8 cellular contexts compared by ENCODE assay signal in the genomic region with DNA sequence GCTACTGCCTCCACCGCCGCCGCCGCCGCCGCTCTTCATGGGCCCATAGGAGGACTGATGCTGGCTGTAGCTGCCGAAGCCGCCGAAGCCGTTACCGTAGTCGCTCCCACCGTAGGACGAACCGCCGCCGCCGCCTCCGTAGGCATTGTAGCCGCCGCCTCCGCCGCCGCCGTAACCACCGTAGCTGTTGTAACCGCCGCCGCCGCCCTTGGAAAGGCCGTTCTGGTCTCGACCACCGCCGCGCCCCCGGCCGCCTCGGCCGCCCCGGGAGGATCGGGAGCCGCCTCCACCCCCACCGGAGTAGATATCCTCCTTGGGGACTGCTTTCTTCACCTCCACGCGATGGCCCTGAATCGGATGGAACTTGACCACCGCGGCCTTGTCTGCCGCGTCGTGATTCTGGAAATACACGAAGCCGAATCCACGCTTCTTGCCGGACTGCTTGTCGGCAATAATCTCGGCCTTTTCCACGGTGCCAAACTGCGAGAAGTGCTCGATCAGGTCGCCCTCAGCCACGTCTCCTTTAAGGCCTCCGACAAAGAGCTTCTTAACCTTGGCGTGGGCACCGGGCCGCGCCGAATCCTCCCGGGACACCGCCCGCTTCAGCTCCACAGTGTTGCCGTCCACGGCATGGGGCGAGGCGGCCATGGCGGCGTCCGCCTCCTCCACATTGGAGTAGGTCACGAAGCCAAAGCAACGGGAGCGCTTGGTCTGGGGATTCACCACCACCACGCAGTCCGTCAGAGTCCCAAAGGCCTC. TPM values are rescaled to one million over a fixed set of nuclear protein-coding genes. Genes with fewer than 3 reads are reported as not detected.
DNase-seq lines count a peak whose midpoint lies in the region; ATAC-seq and TF ChIP-seq lines count a peak whose summit lies in the region.

No MANE protein-coding gene starts in this region.

- peak overlapping the region; percentile 74 for H3K4me3 ChIP-seq in left lung

- H3K4me1 Mint-ChIP-seq in activated B cell treated with CpG ODN at 0.5 μM for 24 hours, result peaks cover 35% of the 10 kb centered on the region
- peaks cover 28% of the 10 kb centered on the region for H3K4me1 Mint-ChIP-seq in chondrocyte (ENCODE audit: low read depth)

- no peaks in the 10 kb centered on the region for H3K27me3 ChIP-seq in left lung

- TF ChIP-seq CTCF in activated B cell treated with CpG ODN at 0.5 μM for 24 hours (IDR thresholded peaks at IDR 0.05) (no peak), chondrocyte (IDR thresholded peaks at IDR 0.05) (no peak), left lung (IDR thresholded peaks at IDR 0.05) (no peak)

- POLR2A ChIA-PET in activated B cell treated with CpG ODN at 0.5 μM for 24 hours (lab: Charles Lee), result interaction anchor here (0.7 to 3.0 kb wide), 13 partner anchors 11 to 1977 kb away, joined by 3 to 23 read pairs (median 6); a partner anchor contains a TSS

- H3K9me3 Mint-ChIP-seq in activated B cell treated with CpG ODN at 0.5 μM for 24 hours, result no peaks in the 10 kb centered on the region
- H3K9me3 Mint-ChIP-seq in chondrocyte (ENCODE audit: low read depth), result no peaks in the 10 kb centered on the region

- ATAC-seq in GM18870 (IDR thresholded peaks at IDR 0.05; ENCODE audit: unreplicated experiment), result peak; percentile 1
- peak; percentile 2 for ATAC-seq in HG03097 (IDR thresholded peaks at IDR 0.05; ENCODE audit: low FRiP score, unreplicated experiment)
- peak; percentile 1 for ATAC-seq in activated B cell treated with CpG ODN at 0.5 μM for 24 hours (ENCODE audit: low read depth)
- peak; percentile 9 for ATAC-seq in left lung

- H3K4me3 Mint-ChIP-seq in activated B cell treated with CpG ODN at 0.5 μM for 24 hours (peak overlapping the region; percentile 95), chondrocyte (ENCODE audit: unreplicated experiment) (peak overlapping the region; percentile 100)

- H3K27ac ChIP-seq in left lung, result peak overlapping the region; percentile 99

- intact Hi-C loops in activated B cell treated with CpG ODN at 0.5 μM for 24 hours (cut with micrococcal nuclease), result loop anchor here (10.0 kb wide), 1 partner anchor 1001 kb away; a partner anchor contains a TSS
- intact Hi-C loops in left lung (cut with DNase I), result no loop called here

- H3K27ac Mint-ChIP-seq in activated B cell treated with CpG ODN at 0.5 μM for 24 hours (peak overlapping the region; percentile 100), chondrocyte (ENCODE audit: unreplicated experiment) (peak overlapping the region; percentile 100)

- peaks cover 34% of the 10 kb centered on the region for H3K36me3 Mint-ChIP-seq in activated B cell treated with CpG ODN at 0.5 μM for 24 hours (ENCODE audit: low read depth)
- H3K36me3 Mint-ChIP-seq in chondrocyte (ENCODE audit: low read depth), result peaks cover 11% of the 10 kb centered on the region

- no peaks in the 10 kb centered on the region for H3K9me3 ChIP-seq in left lung

- H3K27me3 Mint-ChIP-seq in activated B cell treated with CpG ODN at 0.5 μM for 24 hours (no peaks in the 10 kb centered on the region), chondrocyte (ENCODE audit: low read depth) (peaks cover 7% of the 10 kb centered on the region)

- CTCF ChIA-PET in activated B cell treated with CpG ODN at 0.5 μM for 24 hours (lab: Charles Lee), result interaction anchor here (0.5 to 3.0 kb wide), 5 partner anchors 11 to 379 kb away, joined by 4 to 12 read pairs (median 5); no protein-coding TSS in a partner anchor

- peaks cover 4 to 39% of the 10 kb centered on the region in 2 donors for H3K4me1 ChIP-seq in left lung

- peak; percentile 46 for DNase-seq in activated B cell treated with CpG ODN at 0.5 μM for 24 hours
- peak; percentile 90 for DNase-seq in chondrocyte (ENCODE audit: low spot score)
- peak; percentile 43 to 92 for DNase-seq in left lung
- DNase-seq in stimulated activated CD8-positive, alpha-beta memory T cell treated with anti-CD3 and anti-CD28 coated beads, Interleukin-4, amount 100 ng/mL, for 48 hours, result peak; percentile 62
- no peak for DNase-seq in NCI-H146 (lab: John Stamatoyannopoulos, UW)
- DNase-seq in OCI-M2 (lab: John Stamatoyannopoulos, UW; ENCODE audit: unreplicated experiment), result no peak

- H3K36me3 ChIP-seq in left lung, result no peaks in the 10 kb centered on the region

RNA-seq across cellular contexts. Expression of a gene that starts 0.8 kb away (rescaled TPM):
- total RNA-seq in activated B cell treated with CpG ODN at 0.5 μM for 24 hours, result 31.2 and 34.7 TPM in 2 replicates
- total RNA-seq in chondrocyte, result 34.0 to 40.4 TPM (median 35.0 TPM) in 3 replicates
- 10 to 100 TPM; 22.7 to 24.2 TPM for total RNA-seq in left lung

RNA-seq across cellular contexts. Expression of a gene that starts 17.5 kb away (rescaled TPM):
- total RNA-seq in activated B cell treated with CpG ODN at 0.5 μM for 24 hours (5.3 and 5.9 TPM in 2 replicates), chondrocyte (1.6 to 3.1 TPM (median 1.9 TPM) in 3 replicates), left lung (1 to 10 TPM; 5.4 to 5.5 TPM)

Comparison
In these comparisons a context has a peak if more than half of its experiments do, and no peak if none do; other contexts are left out.
1. DNase-seq: peak in activated B cell treated with CpG ODN at 0.5 μM for 24 hours (single experiment), chondrocyte (single experiment), left lung (2 of 2) and stimulated activated CD8-positive, alpha-beta memory T cell treated with anti-CD3 and anti-CD28 coated beads, Interleukin-4, amount 100 ng/mL, for 48 hours (single experiment); none in NCI-H146 (single experiment) and OCI-M2 (single experiment).
2. Peak in every context shown above with its lines, with median percentiles within 50 percentile points of each other: ATAC-seq.